In the genomic region with DNA sequence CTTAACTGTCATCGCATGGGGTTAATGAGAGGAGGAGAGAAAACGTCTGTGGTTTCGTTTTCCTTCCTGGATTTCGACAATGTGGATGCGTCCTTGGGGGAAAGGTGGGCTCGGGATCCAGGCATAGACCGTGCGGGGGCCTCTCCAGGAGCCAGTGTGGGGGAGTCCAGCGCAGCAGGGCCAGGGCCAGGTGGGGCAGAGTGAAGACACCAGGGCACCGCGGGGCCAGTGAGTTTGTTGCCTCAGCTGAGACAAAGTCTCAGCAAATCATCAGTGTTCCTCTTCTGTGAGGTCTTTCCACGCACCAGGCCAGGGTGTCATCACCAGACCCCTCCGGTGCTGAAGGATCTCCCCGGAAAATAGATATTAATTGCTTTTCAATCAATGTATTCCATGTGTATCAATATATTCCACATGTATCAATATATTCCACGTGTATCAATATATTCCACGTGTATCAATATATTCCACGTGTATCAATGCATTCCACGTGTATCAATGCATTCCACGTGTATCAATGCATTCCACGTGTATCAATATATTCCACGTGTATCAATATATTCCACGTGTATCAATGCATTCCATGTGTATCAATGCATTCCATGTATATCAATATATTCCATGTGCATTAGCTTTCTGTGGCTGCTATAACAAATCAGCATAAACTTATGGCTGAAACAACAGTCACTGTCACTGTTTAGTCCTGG, we compare ENCODE assay signal across 18 cellular contexts. TPM values are rescaled to one million over a fixed set of nuclear protein-coding genes. Genes with fewer than 3 reads are reported as not detected.
"Had no signal": no experiment of that assay in that cellular context is flagged by ENCODE, and none has a peak within 500 bp of the region (broad histone marks: within the 10 kb centered on the region; RNA-seq: fewer than 3 reads in every experiment).

No MANE protein-coding gene starts in this region.

- H3K9me3 Mint-ChIP-seq: activated CD4-positive, alpha-beta memory T cell treated with anti-CD3 and anti-CD28 coated beads, Interleukin-2, amount 10 ng/mL, durations not matched to agents 7 days and 5 days; activated naive CD4-positive, alpha-beta T cell treated with anti-CD3 and anti-CD28 coated beads, Interleukin-2, amount 50 U/mL, for 72 hours had no signal

- H3K27ac ChIP-seq: colonic mucosa, skin epidermis, transverse colon, WERI-Rb-1 had no signal

- H3K4me1 ChIP-seq: colonic mucosa, transverse colon had no signal

- ATAC-seq: activated CD4-positive, alpha-beta T cell treated with anti-CD3 and anti-CD28 coated beads for 36 hours; activated naive CD4-positive, alpha-beta T cell treated with anti-CD3 and anti-CD28 coated beads, Interleukin-2, amount 50 U/mL, for 72 hours; esophagus mucosa; SK-N-SH treated with all-trans-retinoic acid at 6 μM for 48 hours had no signal

- H3K4me1 Mint-ChIP-seq: activated CD4-positive, alpha-beta memory T cell treated with anti-CD3 and anti-CD28 coated beads, Interleukin-2, amount 10 ng/mL, durations not matched to agents 7 days and 5 days; activated CD4-positive, alpha-beta T cell treated with anti-CD3 and anti-CD28 coated beads for 36 hours had no signal

- H3K4me3 ChIP-seq: colonic mucosa, skin epidermis, transverse colon had no signal

- H3K27ac Mint-ChIP-seq: activated CD4-positive, alpha-beta memory T cell treated with anti-CD3 and anti-CD28 coated beads, Interleukin-2, amount 10 ng/mL, durations not matched to agents 7 days and 5 days; activated CD4-positive, alpha-beta T cell treated with anti-CD3 and anti-CD28 coated beads for 36 hours; activated naive CD4-positive, alpha-beta T cell treated with anti-CD3 and anti-CD28 coated beads, Interleukin-2, amount 50 U/mL, for 72 hours had no signal

- H3K9me3 ChIP-seq: colonic mucosa, transverse colon had no signal

- H3K36me3 ChIP-seq: colonic mucosa, transverse colon, WERI-Rb-1 had no signal

- H3K27me3 ChIP-seq: colonic mucosa had no signal

- H3K4me3 Mint-ChIP-seq: activated CD4-positive, alpha-beta memory T cell treated with anti-CD3 and anti-CD28 coated beads, Interleukin-2, amount 10 ng/mL, durations not matched to agents 7 days and 5 days; activated CD4-positive, alpha-beta T cell treated with anti-CD3 and anti-CD28 coated beads for 36 hours had no signal

- DNase-seq: activated CD4-positive, alpha-beta memory T cell treated with anti-CD3 and anti-CD28 coated beads, Interleukin-2, amount 10 ng/mL, durations not matched to agents 7 days and 5 days; activated CD4-positive, alpha-beta T cell treated with anti-CD3 and anti-CD28 coated beads for 36 hours; activated effector memory CD4-positive, alpha-beta T cell treated with anti-CD3 and anti-CD28 coated beads, Interleukin-2, amount 50 U/mL, for 16 hours; activated T-cell treated with anti-CD3 and anti-CD28 coated beads, Interleukin-2, amount 50 U/mL, for 48 hours; caudate nucleus; colonic mucosa; hippocampal formation; kidney glomerular epithelial cell; stimulated activated CD4-positive, alpha-beta T cell treated with anti-CD3 and anti-CD28 coated beads, Interleukin-4, amount 100 ng/mL, for 24 hours; stimulated activated naive CD4-positive, alpha-beta T cell; transverse colon; WERI-Rb-1 had no signal

RNA-seq across cellular contexts. Expression of a gene that starts 33.8 kb away (rescaled TPM):
- total RNA-seq: activated CD4-positive, alpha-beta memory T cell treated with anti-CD3 and anti-CD28 coated beads, Interleukin-2, amount 10 ng/mL, durations not matched to agents 7 days and 5 days; subcutaneous adipose tissue; T-helper 1 cell treated with Interleukin-12 subunit alpha and Interleukin-12 subunit beta and Interleukin-4 antibody, amounts not matched to agents 30 ng/mL and 1 ng/mL, for 36 hours; transverse colon had no signal
